In genomic region chr1:41444246-41444645, GRCh38 we compare ENCODE assay signal across 12 cellular contexts. TPM values are rescaled to one million over a fixed set of nuclear protein-coding genes. Genes with fewer than 3 reads are reported as not detected.
A peak's percentile ranks its signal among the peaks of the same experiment; 100 is the strongest.
DNase-seq lines count a peak whose midpoint lies in the region; ATAC-seq and TF ChIP-seq lines count a peak whose summit lies in the region.
"Had no signal": no experiment of that assay in that cellular context is flagged by ENCODE, and none has a peak within 500 bp of the region (broad histone marks: within the 10 kb centered on the region; RNA-seq: fewer than 3 reads in every experiment).

No MANE protein-coding gene starts in this region.

- peaks cover 12% of the 10 kb centered on the region; the same call in 1 of the 2 replicates for H3K9me3 ChIP-seq in PC-3 (ENCODE audit: low read length)

- H3K27me3 ChIP-seq in PC-3 (ENCODE audit: low read length) (no peaks in the 10 kb centered on the region), foreskin keratinocyte (no peaks in the 10 kb centered on the region)

- H3K27ac ChIP-seq in PC-3 (ENCODE audit: low read length) (no peak overlapping the region), foreskin keratinocyte (no peak overlapping the region)

- no peaks in the 10 kb centered on the region for H3K36me3 ChIP-seq in PC-3 (ENCODE audit: low read depth, low read length)

- H3K4me2 ChIP-seq in PC-3 (ENCODE audit: low read length) = no peak overlapping the region

- no peaks in the 10 kb centered on the region for H3F3A ChIP-seq in PC-3 (ENCODE audit: low read length, unreplicated experiment)

- H3K9ac ChIP-seq in PC-3 (ENCODE audit: low read length) = no peak overlapping the region

- H3K4me1 ChIP-seq in PC-3 (ENCODE audit: insufficient read depth, low read length) (no peaks in the 10 kb centered on the region), foreskin keratinocyte (no peaks in the 10 kb centered on the region)

- no peak overlapping the region for H2AFZ ChIP-seq in PC-3 (ENCODE audit: low read length)

- no peaks in the 10 kb centered on the region for H3K9me2 ChIP-seq in PC-3 (replicated peaks; ENCODE audit: low read length)

- H3K4me3 ChIP-seq in AG10803 (ENCODE audit: low read length) = no peak overlapping the region
- no peak overlapping the region for H3K4me3 ChIP-seq in PC-3 (ENCODE audit: low read length)
- H3K4me3 ChIP-seq in foreskin fibroblast (ENCODE audit: low read depth in 1 of 2, low read length in 2 of 2) = no peak overlapping the region

- intact Hi-C loops in PC-3 (cut with micrococcal nuclease) = no loop called here

- CTCF ChIA-PET in PC-3 (lab: Charles Lee) = no interaction called here

- POLR2A ChIA-PET in PC-3 (lab: Charles Lee; ENCODE audit: unreplicated experiment) = no interaction called here

- no peaks in the 10 kb centered on the region for H3K79me2 ChIP-seq in PC-3 (ENCODE audit: low read length)

- DNase-seq in AG10803 (ENCODE audit: low read depth) (no peak), PC-3 (no peak), foreskin keratinocyte (no peak), foreskin fibroblast (no peak), COR-L47 (lab: John Stamatoyannopoulos, UW) (no peak)
- DNase-seq: NCI-H2081 treated with DMSO at 0.1 percent for 48 hours, T-helper 17 cell had no signal

- TF ChIP-seq CTCF in AG10803 (conservative IDR thresholded peaks at IDR 0.05; ENCODE audit: low read length) = peak; percentile 21
- peak; percentile 36; the same call in 2 of the 3 replicates for TF ChIP-seq CTCF in GM12872 (IDR thresholded peaks at IDR 0.05; ENCODE audit: insufficient read depth, low read depth, low read length)
- peak; percentile 58 for TF ChIP-seq CTCF in PC-3 (conservative IDR thresholded peaks at IDR 0.05; ENCODE audit: low read depth, low read length)
- peak; percentile 42 for TF ChIP-seq CTCF in foreskin keratinocyte (conservative IDR thresholded peaks at IDR 0.05)
- no peak for TF ChIP-seq CTCF in foreskin fibroblast (IDR thresholded peaks at IDR 0.05; ENCODE audit: low read depth, low read length)

- no peaks in the 10 kb centered on the region for H4K20me1 ChIP-seq in PC-3 (ENCODE audit: low read length)

- no peak for ATAC-seq in PC-3
- ATAC-seq in foreskin keratinocyte = no peak
- ATAC-seq in GM21717 (IDR thresholded peaks at IDR 0.05; ENCODE audit: unreplicated experiment) = no peak
- ATAC-seq: activated T-helper 17 cell treated with anti-CD3 and anti-CD28 coated beads, Interleukin-2, amount 50 U/mL, for 72 hours; T-helper 17 cell had no signal

- no TSS peak for BruUV-seq in PC-3 (replicated peaks; lab: Mats Ljungman, UMichigan)

RNA-seq across cellular contexts. Expression of gene EDN2, which starts 40.2 kb away (rescaled TPM):
- total RNA-seq in PC-3 (2014; rRNA removed) (0.36 TPM in 1 of 2 replicates, not detected in the other), foreskin keratinocyte (0.11 and 0.27 TPM in 2 replicates)
- 0.10 and 0.32 TPM in 2 replicates for polyA plus RNA-seq in foreskin keratinocyte
- total RNA-seq: activated T-helper 17 cell treated with anti-CD3 and anti-CD28 coated beads, Interleukin-2, amount 50 U/mL, for 72 hours; endothelial cell of umbilical vein had no signal
- polyA plus RNA-seq: endothelial cell of umbilical vein, neural cell had no signal
